Comparison of ENCODE assay signal across 9 cellular contexts in the genomic region with DNA sequence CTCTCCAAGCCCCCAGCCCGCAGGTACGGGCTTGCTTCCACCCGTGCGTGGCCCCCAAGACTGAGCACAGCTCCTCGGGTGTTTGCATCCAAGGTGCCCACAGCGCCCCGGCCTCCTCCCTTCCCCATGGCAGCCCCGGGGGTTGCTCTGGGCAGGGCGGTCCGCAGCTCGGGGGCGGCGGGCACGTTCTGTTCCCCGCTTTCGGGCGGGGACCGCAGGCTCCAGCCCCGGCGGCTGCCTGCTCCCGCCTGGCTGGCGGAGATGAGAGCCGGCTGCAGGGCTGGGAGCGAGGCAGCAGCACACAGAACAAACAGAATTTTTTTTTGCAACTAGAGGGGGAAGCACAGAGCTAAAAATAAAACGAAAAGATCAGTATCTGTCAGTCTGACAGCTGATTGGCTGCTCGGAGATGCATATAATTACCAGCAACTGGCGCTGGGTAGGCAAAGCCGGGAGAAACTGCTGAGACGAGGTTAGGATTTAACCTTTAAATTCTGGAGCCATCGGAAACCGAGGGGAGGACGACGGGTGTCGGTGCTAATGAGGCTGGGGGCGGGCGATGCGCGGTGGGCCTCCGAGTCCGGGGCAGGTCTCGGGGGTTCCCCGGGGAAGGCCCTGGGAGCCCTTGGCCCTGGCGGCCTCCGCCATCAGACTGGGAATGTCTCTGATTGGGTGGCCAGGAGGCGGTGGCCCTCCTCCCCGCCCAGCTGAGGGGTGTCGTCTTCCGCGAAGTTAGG.
DNase-seq lines count a peak whose midpoint lies in the region; ATAC-seq and TF ChIP-seq lines count a peak whose summit lies in the region.
"Had no signal": no experiment of that assay in that cellular context is flagged by ENCODE, and none has a peak within 500 bp of the region (broad histone marks: within the 10 kb centered on the region; RNA-seq: fewer than 3 reads in every experiment).

No MANE protein-coding gene starts in this region.

- intact Hi-C loops in activated naive CD4-positive, alpha-beta T cell treated with anti-CD3 and anti-CD28 coated beads for 36 hours (cut with micrococcal nuclease) = loop anchor here (1.0 to 10.0 kb wide), 6 partner anchors 26 to 290 kb away; no protein-coding TSS in a partner anchor
- intact Hi-C loops in naive thymus-derived CD4-positive, alpha-beta T cell (cut with micrococcal nuclease) = loop anchor here (1.0 to 10.0 kb wide), 13 partner anchors 16 to 290 kb away; no protein-coding TSS in a partner anchor

- no peaks in the 10 kb centered on the region for H3K9me3 Mint-ChIP-seq in activated naive CD4-positive, alpha-beta T cell treated with anti-CD3 and anti-CD28 coated beads for 36 hours
- peaks cover 0 to 2% (median 0%) of the 10 kb centered on the region in 11 donors for H3K9me3 Mint-ChIP-seq in naive thymus-derived CD4-positive, alpha-beta T cell

- H3K36me3 ChIP-seq in naive thymus-derived CD4-positive, alpha-beta T cell (ENCODE audit: control insufficient read depth in 2 of 3, insufficient read depth in 3 of 3, low read length in 3 of 3) = no peaks in the 10 kb centered on the region
- H3K36me3 ChIP-seq in thymus (ENCODE audit: control insufficient read depth, insufficient read depth) = no peaks in the 10 kb centered on the region

- ATAC-seq in HG03432 (IDR thresholded peaks at IDR 0.05; ENCODE audit: unreplicated experiment) (peak; percentile 64), foreskin keratinocyte (peak; percentile 66)
- ATAC-seq in naive thymus-derived CD4-positive, alpha-beta T cell = peak; percentile 96

- H3K4me1 ChIP-seq in foreskin keratinocyte (no peaks in the 10 kb centered on the region), thymus (ENCODE audit: control insufficient read depth, insufficient read depth, low read length) (peaks cover 24% of the 10 kb centered on the region)
- H3K4me1 ChIP-seq in naive thymus-derived CD4-positive, alpha-beta T cell (ENCODE audit: control insufficient read depth in 2 of 2, insufficient read depth in 2 of 2, low read length in 2 of 2) = peaks cover 12 to 17% of the 10 kb centered on the region in 2 donors

- TF ChIP-seq CTCF in foreskin keratinocyte (conservative IDR thresholded peaks at IDR 0.05) = peak; percentile 59

- in situ Hi-C loops in G401 (cut with HindIII; ENCODE audit: low sequenced_read_pairs) = no loop called here

- no peaks in the 10 kb centered on the region for H3K36me3 Mint-ChIP-seq in activated naive CD4-positive, alpha-beta T cell treated with anti-CD3 and anti-CD28 coated beads for 36 hours (ENCODE audit: low read depth)
- no peaks in the 10 kb centered on the region for H3K36me3 Mint-ChIP-seq in naive thymus-derived CD4-positive, alpha-beta T cell

- no peaks in the 10 kb centered on the region for H3K9me3 ChIP-seq in naive thymus-derived CD4-positive, alpha-beta T cell (ENCODE audit: control insufficient read depth in 2 of 3, low read length in 3 of 3)
- H3K9me3 ChIP-seq in thymus (ENCODE audit: control insufficient read depth) = no peaks in the 10 kb centered on the region

- peak overlapping the region; percentile 68 for H3K4me3 Mint-ChIP-seq in activated naive CD4-positive, alpha-beta T cell treated with anti-CD3 and anti-CD28 coated beads for 36 hours
- H3K4me3 Mint-ChIP-seq in naive thymus-derived CD4-positive, alpha-beta T cell = peak overlapping the region; percentile 74 to 94 (median 87)

- H3K27me3 ChIP-seq in foreskin keratinocyte = no peaks in the 10 kb centered on the region
- no peaks in the 10 kb centered on the region for H3K27me3 ChIP-seq in naive thymus-derived CD4-positive, alpha-beta T cell (ENCODE audit: control insufficient read depth in 2 of 2, insufficient read depth in 2 of 2, low read length in 2 of 2)
- H3K27me3 ChIP-seq in thymus (ENCODE audit: control insufficient read depth, insufficient read depth) = peaks cover 2% of the 10 kb centered on the region

- peak overlapping the region; percentile 61 for H3K4me3 ChIP-seq in naive thymus-derived CD4-positive, alpha-beta T cell (ENCODE audit: low read length)
- peak overlapping the region; percentile 47 for H3K4me3 ChIP-seq in thymus (ENCODE audit: low read length)

- H3K27ac ChIP-seq in foreskin keratinocyte (no peak overlapping the region), thymus (ENCODE audit: low read depth) (peak overlapping the region; percentile 89)
- H3K27ac ChIP-seq in naive thymus-derived CD4-positive, alpha-beta T cell (ENCODE audit: low read depth, low read length) = peak overlapping the region; percentile 63
- H3K27ac ChIP-seq: epithelial cell of prostate had no signal

- H3K27me3 Mint-ChIP-seq in activated naive CD4-positive, alpha-beta T cell treated with anti-CD3 and anti-CD28 coated beads for 36 hours (ENCODE audit: low read depth) = no peaks in the 10 kb centered on the region
- H3K27me3 Mint-ChIP-seq in naive thymus-derived CD4-positive, alpha-beta T cell = no peaks in the 10 kb centered on the region

- WGBS in thymus = 9% methylated on average over 49 of the region's 49 CpGs

- POLR2A ChIA-PET in naive thymus-derived CD4-positive, alpha-beta T cell (lab: Charles Lee) = interaction anchor here (0.6 to 2.7 kb wide), 13 partner anchors 11 to 288 kb away, joined by 3 to 9 read pairs (median 4); partner anchors contain the start of gene IER5L

- CTCF ChIA-PET in activated naive CD4-positive, alpha-beta T cell treated with anti-CD3 and anti-CD28 coated beads for 36 hours (lab: Charles Lee) = interaction anchor here (0.6 to 4.1 kb wide), 16 partner anchors 27 to 304 kb away, joined by 3 to 16 read pairs (median 4); no protein-coding TSS in a partner anchor
- CTCF ChIA-PET in naive thymus-derived CD4-positive, alpha-beta T cell (lab: Charles Lee) = interaction anchor here (0.7 to 1.7 kb wide), 14 partner anchors 12 to 304 kb away, joined by 3 to 8 read pairs (median 4); no protein-coding TSS in a partner anchor

- DNase-seq in G401 (ENCODE audit: low spot score) (peak; percentile 96), OCI-M1 (lab: John Stamatoyannopoulos, UW) (peak; percentile 54), foreskin keratinocyte (peak in 1 of 2 donors; percentile 72), GOT3 (lab: John Stamatoyannopoulos, UW) (no peak)
- DNase-seq in activated naive CD4-positive, alpha-beta T cell treated with anti-CD3 and anti-CD28 coated beads for 36 hours = peak; percentile 77
- peak; percentile 41 to 81 (median 76) for DNase-seq in naive thymus-derived CD4-positive, alpha-beta T cell

- H3K27ac Mint-ChIP-seq in activated naive CD4-positive, alpha-beta T cell treated with anti-CD3 and anti-CD28 coated beads for 36 hours = peak overlapping the region; percentile 67
- H3K27ac Mint-ChIP-seq in naive thymus-derived CD4-positive, alpha-beta T cell = peak overlapping the region; percentile 70 to 96 (median 92)

- peaks cover 18% of the 10 kb centered on the region for H3K4me1 Mint-ChIP-seq in activated naive CD4-positive, alpha-beta T cell treated with anti-CD3 and anti-CD28 coated beads for 36 hours (ENCODE audit: low read depth)
- H3K4me1 Mint-ChIP-seq in naive thymus-derived CD4-positive, alpha-beta T cell = peaks cover 11 to 22% (median 13%) of the 10 kb centered on the region in 7 donors
